In the genomic region with DNA sequence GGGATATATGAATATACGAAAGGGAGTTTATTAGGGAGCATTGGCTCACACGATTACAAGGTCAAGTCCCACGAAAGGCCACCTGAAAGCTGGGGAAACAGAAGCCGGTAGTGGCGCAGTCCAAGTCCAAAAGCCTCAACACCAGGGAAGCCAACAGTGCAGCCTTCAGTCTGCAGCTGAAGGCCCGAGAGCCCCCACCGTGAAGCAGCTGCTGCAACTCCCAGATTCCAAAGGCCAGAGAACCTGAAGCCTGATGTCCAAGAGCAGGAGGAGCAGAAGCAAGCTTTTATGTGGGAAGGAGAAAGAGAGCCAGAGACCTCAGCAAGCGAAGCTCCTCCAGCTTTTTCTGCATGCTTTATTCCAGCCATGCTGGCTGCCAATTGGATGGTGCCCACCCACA, we compare ENCODE assay signal across 23 cellular contexts.
"Had no signal": no experiment of that assay in that cellular context is flagged by ENCODE, and none has a peak within 500 bp of the region (broad histone marks: within the 10 kb centered on the region; RNA-seq: fewer than 3 reads in every experiment).

No MANE protein-coding gene starts in this region.

- H3K27ac ChIP-seq: brain microvascular endothelial cell had no signal

- H3K27me3 ChIP-seq: brain microvascular endothelial cell had no signal

- ATAC-seq: activated CD8-positive, alpha-beta memory T cell treated with anti-CD3 and anti-CD28 coated beads, Interleukin-2, amount 10 ng/mL, durations not matched to agents 7 days and 5 days; activated naive CD4-positive, alpha-beta T cell treated with anti-CD3 and anti-CD28 coated beads, Interleukin-2, amount 50 U/mL, for 72 hours; activated naive CD8-positive, alpha-beta T cell treated with anti-CD3 and anti-CD28 coated beads, Interleukin-2, amount 50 U/mL, for 24 hours; WTC11 had no signal

- DNase-seq: activated CD4-positive, alpha-beta T cell treated with anti-CD3 and anti-CD28 coated beads for 1 hour; activated CD4-positive, alpha-beta T cell treated with anti-CD3 and anti-CD28 coated beads, Interleukin-2, amount 10 ng/mL, durations not matched to agents 24 days and 14 days; activated CD4-positive, alpha-beta T cell treated with anti-CD3 and anti-CD28 coated beads, Interleukin-2, amount 50 U/mL, for 48 hours; activated CD8-positive, alpha-beta memory T cell treated with anti-CD3 and anti-CD28 coated beads, Interleukin-2, amount 10 ng/mL, durations not matched to agents 7 days and 5 days; activated effector memory CD4-positive, alpha-beta T cell treated with anti-CD3 and anti-CD28 coated beads, Interleukin-2, amount 50 U/mL, for 16 hours; activated naive CD4-positive, alpha-beta T cell treated with Interleukin-2 at 50 U/mL for 16 hours; activated naive CD8-positive, alpha-beta T cell treated with anti-CD3 and anti-CD28 coated beads, Interleukin-2, amount 50 U/mL, for 24 hours; activated T-cell treated with anti-CD3 and anti-CD28 coated beads, Interleukin-2, amount 50 U/mL, for 24 hours; amniotic stem cell; brain microvascular endothelial cell; Kasumi-1; KBM-7; NCI-H1092 treated with DMSO at 0.1 percent for 48 hours; NCI-H1417 treated with DMSO at 0.1 percent for 48 hours; NCI-H1694 treated with DMSO at 0.1 percent for 48 hours; NCI-H2081; NCI-H446; NCI-H524; SHP77 treated with DMSO at 0.1 percent for 48 hours had no signal

- H3K36me3 ChIP-seq: brain microvascular endothelial cell had no signal

- FAIRE-seq: astrocyte, RCC 7860 had no signal
